Comparison of ENCODE assay signal across 8 cellular contexts in genomic region chr3:101687142-101687931, GRCh38. TPM values are rescaled to one million over a fixed set of nuclear protein-coding genes. Genes with fewer than 3 reads are reported as not detected.
A peak's percentile ranks its signal among the peaks of the same experiment; 100 is the strongest.
DNase-seq lines count a peak whose midpoint lies in the region; FAIRE-seq and TF ChIP-seq lines count a peak whose summit lies in the region.

No MANE protein-coding gene starts in this region.

- H3K4me2 ChIP-seq in BLaER1 treated with 17β-estradiol and CSF1 and Interleukin-3, amounts not matched to agents 10 nM and 100 nM = peak overlapping the region; percentile 64 to 96 (median 81)
- peak overlapping the region; percentile 97 for H3K4me2 ChIP-seq in OCI-LY7 (ENCODE audit: low read length)

- H3K4me1 Mint-ChIP-seq in neural crest cell = peaks cover 31% of the 10 kb centered on the region

- peak overlapping the region; percentile 100 for H3K27ac Mint-ChIP-seq in neural crest cell (ENCODE audit: unreplicated experiment)

- TF ChIP-seq CTCF in OCI-LY7 (conservative IDR thresholded peaks at IDR 0.05; ENCODE audit: low read length) = no peak
- no peak for TF ChIP-seq CTCF in epithelial cell of esophagus (IDR thresholded peaks at IDR 0.05; ENCODE audit: insufficient read depth, low read depth, low read length, missing control alignments)
- TF ChIP-seq CTCF in neural crest cell (conservative IDR thresholded peaks at IDR 0.05) = no peak

- H3K27ac ChIP-seq in BLaER1 treated with 17β-estradiol and CSF1 and Interleukin-3, amounts not matched to agents 10 nM and 100 nM = peak overlapping the region; percentile 84 to 98 (median 96)
- H3K27ac ChIP-seq in OCI-LY7 (ENCODE audit: low read depth, low read length, poor library complexity, severe bottlenecking) = no peak overlapping the region

- H3K36me3 ChIP-seq in BLaER1 treated with 17β-estradiol and CSF1 and Interleukin-3, amounts not matched to agents 10 nM and 100 nM = peaks cover 33 to 38% (median 35%) of the 10 kb centered on the region in 11 experiments
- peaks cover 40% of the 10 kb centered on the region for H3K36me3 ChIP-seq in OCI-LY7 (ENCODE audit: insufficient read depth, low read length)

- no peak for TF ChIP-seq POLR2A in GM12891 (IDR thresholded peaks at IDR 0.05; ENCODE audit: low read depth, low read length)

- no peaks in the 10 kb centered on the region for H3K9me3 ChIP-seq in BLaER1 treated with 17β-estradiol and CSF1 and Interleukin-3, amounts not matched to agents 10 nM and 100 nM (replicated peaks in 1 of 11)
- H3K9me3 ChIP-seq in OCI-LY7 (ENCODE audit: low read length) = no peaks in the 10 kb centered on the region

- peak overlapping the region; percentile 58 to 95 (median 88) for H3K4me3 ChIP-seq in BLaER1 treated with 17β-estradiol and CSF1 and Interleukin-3, amounts not matched to agents 10 nM and 100 nM
- H3K4me3 ChIP-seq in OCI-LY7 (ENCODE audit: low read depth, low read length, poor library complexity, severe bottlenecking) (peak overlapping the region; percentile 97), epithelial cell of esophagus (ENCODE audit: low read length) (peak overlapping the region; percentile 19)

- H3K9me3 Mint-ChIP-seq in neural crest cell = no peaks in the 10 kb centered on the region

- no peaks in the 10 kb centered on the region for H3K9me2 ChIP-seq in OCI-LY7 (ENCODE audit: insufficient read depth, low read length)

- H3K4me1 ChIP-seq in BLaER1 treated with 17β-estradiol and CSF1 and Interleukin-3, amounts not matched to agents 10 nM and 100 nM = peaks cover 29 to 72% (median 45%) of the 10 kb centered on the region in 10 experiments
- H3K4me1 ChIP-seq in OCI-LY7 (ENCODE audit: insufficient read depth, low read length, poor library complexity, severe bottlenecking) = peaks cover 39% of the 10 kb centered on the region

- CTCF ChIA-PET in OCI-LY7 (lab: Charles Lee; ENCODE audit: unreplicated experiment) = no interaction called here

- no peaks in the 10 kb centered on the region for H3K27me3 ChIP-seq in BLaER1 treated with 17β-estradiol and CSF1 and Interleukin-3, amounts not matched to agents 10 nM and 100 nM

- peak overlapping the region; percentile 81; the same call in 1 of the 2 replicates for H2AFZ ChIP-seq in OCI-LY7 (ENCODE audit: low read length)

- peaks cover 30 to 39% (median 35%) of the 10 kb centered on the region in 11 experiments for H4K20me1 ChIP-seq in BLaER1 treated with 17β-estradiol and CSF1 and Interleukin-3, amounts not matched to agents 10 nM and 100 nM
- peaks cover 21% of the 10 kb centered on the region for H4K20me1 ChIP-seq in OCI-LY7 (ENCODE audit: insufficient read depth, low read length)

- POLR2A ChIA-PET in OCI-LY7 (lab: Charles Lee) = interaction anchor here (0.6 to 2.2 kb wide), 12 partner anchors 10 to 556 kb away, joined by 3 to 10 read pairs (median 4); partner anchors contain the start of gene ZBTB11

- intact Hi-C loops in OCI-LY7 (cut with micrococcal nuclease; ENCODE audit: unreplicated experiment) = loop anchor here (5.0 kb wide), 1 partner anchor 35 kb away; the partner anchor contains the start of gene CEP97

- DNase-seq in OCI-LY7 (ENCODE audit: low spot score) (no peak), epithelial cell of esophagus (ENCODE audit: low read depth) (peak; percentile 58), neural crest cell (ENCODE audit: low read depth, low spot score) (no peak), C1 segment of cervical spinal cord (lab: John Stamatoyannopoulos, UW) (no peak), GM12891 (ENCODE audit: insufficient read length, low spot score) (no peak)
- DNase-seq in stimulated activated CD4-positive, alpha-beta T cell treated with anti-CD3 and anti-CD28 coated beads, Interleukin-2, amount 100 ng/mL, for 24 hours = no peak
- DNase-seq in effector CD4-positive, alpha-beta T cell = no peak

- H3K36me3 Mint-ChIP-seq in neural crest cell (ENCODE audit: low read depth) = peaks cover 11% of the 10 kb centered on the region

- no peak for FAIRE-seq in GM12891 (lab: Jason Lieb, UNC)

- H3K4me3 Mint-ChIP-seq in neural crest cell = peak overlapping the region; percentile 99

- H3K27me3 Mint-ChIP-seq in neural crest cell (ENCODE audit: low read depth) = no peaks in the 10 kb centered on the region

- H3K79me2 ChIP-seq in OCI-LY7 (ENCODE audit: insufficient read depth, low read depth, low read length) = peaks cover 48% of the 10 kb centered on the region

- peak overlapping the region; percentile 88 to 99 (median 98) for H3K9ac ChIP-seq in BLaER1 treated with 17β-estradiol and CSF1 and Interleukin-3, amounts not matched to agents 10 nM and 100 nM

- BruUV-seq in OCI-LY7 (replicated peaks; lab: Mats Ljungman, UMichigan) = TSS peak; percentile 74

TF ChIP-seq in GM12891, 5 proteins besides CTCF, POLR2A, EP300 and RAD21:
- TF ChIP-seq POLR2AphosphoS5 (IDR thresholded peaks at IDR 0.05; ENCODE audit: low read depth, low read length) (no peak), POU2F2 (IDR thresholded peaks at IDR 0.05; ENCODE audit: low read depth, low read length) (no peak)

RNA-seq across cellular contexts. Expression of gene RPL24, which starts 0.8 kb away (rescaled TPM):
- total RNA-seq in OCI-LY7 (2014; rRNA removed; shearing (Covaris generic)) = 2,111 and 2,631 TPM in 2 replicates
- total RNA-seq in OCI-LY7 (2022) = 1,335 and 1,380 TPM in 2 replicates
- 1,315 and 1,351 TPM in 2 replicates for total RNA-seq in neural crest cell
- polyA plus RNA-seq in GM12891 (2012; ENCODE audit: low read depth, missing spikeins) = 4,162 TPM

RNA-seq across cellular contexts. Expression of gene ZBTB11, which starts 10.4 kb away (rescaled TPM):
- 21.8 and 26.8 TPM in 2 replicates for total RNA-seq in OCI-LY7 (2014; rRNA removed; shearing (Covaris generic))
- 21.5 and 24.4 TPM in 2 replicates for total RNA-seq in OCI-LY7 (2022)
- total RNA-seq in neural crest cell = 16.6 and 17.2 TPM in 2 replicates
- polyA plus RNA-seq in GM12891 (2012; ENCODE audit: low read depth, missing spikeins) = 6.4 TPM

RNA-seq across cellular contexts. Expression of gene CEP97, which starts 37.1 kb away (rescaled TPM):
- total RNA-seq in OCI-LY7 (2014; rRNA removed; shearing (Covaris generic)) = 25.3 and 27.3 TPM in 2 replicates
- total RNA-seq in OCI-LY7 (2022) (43.5 and 46.7 TPM in 2 replicates), neural crest cell (25.1 and 27.4 TPM in 2 replicates)
- polyA plus RNA-seq in GM12891 (2012; ENCODE audit: low read depth, missing spikeins) = 3.2 TPM

Comparison
In these comparisons a context has a peak if more than half of its experiments do, and no peak if none do; other contexts are left out.
1. H3K4me3 ChIP-seq: peak in every context shown above with its lines; median percentile 97 in OCI-LY7; 88 in BLaER1 treated with 17β-estradiol and CSF1 and Interleukin-3, amounts not matched to agents 10 nM and 100 nM; 19 in epithelial cell of esophagus.